ENCODE assay signal across 8 cellular contexts in genomic region chr13:27619093-27619705, GRCh38. TPM values are rescaled to one million over a fixed set of nuclear protein-coding genes. Genes with fewer than 3 reads are reported as not detected.
DNase-seq lines count a peak whose midpoint lies in the region; ATAC-seq and TF ChIP-seq lines count a peak whose summit lies in the region.

No MANE protein-coding gene starts in this region.

- peaks cover 47 to 54% (median 52%) of the 10 kb centered on the region in 3 donors for H3K4me1 Mint-ChIP-seq in naive B cell

- H3K27me3 ChIP-seq in Karpas-422 (ENCODE audit: low read length) = no peaks in the 10 kb centered on the region

- no peaks in the 10 kb centered on the region for H3K27me3 Mint-ChIP-seq in naive B cell

- DNase-seq in AG10803 (ENCODE audit: low read depth) = peak; percentile 56
- no peak for DNase-seq in Karpas-422
- no peak for DNase-seq in coronary artery (ENCODE audit: low spot score)
- DNase-seq in naive B cell = no peak
- DNase-seq in OCI-M2 (lab: John Stamatoyannopoulos, UW; ENCODE audit: unreplicated experiment) = no peak

- H3K9me2 ChIP-seq in Karpas-422 (replicated peaks; ENCODE audit: insufficient read depth, low read length) = no peaks in the 10 kb centered on the region

- peak overlapping the region; percentile 76 for H3K9ac ChIP-seq in Karpas-422 (ENCODE audit: low read length)

- peak overlapping the region in 4 of 6 donors; percentile 89 to 98 (median 90) for H3K27ac Mint-ChIP-seq in naive B cell

- H3K79me2 ChIP-seq in Karpas-422 (ENCODE audit: low read length) = peaks cover 39% of the 10 kb centered on the region

- H3K4me1 ChIP-seq in Karpas-422 (ENCODE audit: low read length) = peaks cover 31% of the 10 kb centered on the region

- peaks cover 37% of the 10 kb centered on the region for H4K20me1 ChIP-seq in Karpas-422 (ENCODE audit: insufficient read depth, low read depth, low read length)

- H3K4me3 Mint-ChIP-seq in naive B cell = peak overlapping the region; percentile 87 to 99 (median 94)

- H2AFZ ChIP-seq in Karpas-422 (ENCODE audit: low read length) = no peak overlapping the region

- peak overlapping the region; percentile 94 for H3K4me2 ChIP-seq in Karpas-422 (ENCODE audit: low read depth, low read length, poor library complexity, severe bottlenecking)

- H3K36me3 Mint-ChIP-seq in naive B cell = no peaks in the 10 kb centered on the region

- H3K9me3 Mint-ChIP-seq in naive B cell = no peaks in the 10 kb centered on the region

- H3K9me3 ChIP-seq in Karpas-422 (ENCODE audit: low read length) = no peaks in the 10 kb centered on the region

- no peak overlapping the region for H3K27ac ChIP-seq in Karpas-422 (ENCODE audit: low read length)
- H3K27ac ChIP-seq in coronary artery = peak overlapping the region; percentile 93 to 97

- TF ChIP-seq CTCF in AG10803 (conservative IDR thresholded peaks at IDR 0.05; ENCODE audit: low read length) (no peak), coronary artery (IDR thresholded peaks at IDR 0.05) (no peak)

- H3K4me3 ChIP-seq in AG10803 (ENCODE audit: low read length) (peak overlapping the region; percentile 81), Karpas-422 (ENCODE audit: low read length) (peak overlapping the region; percentile 93), coronary artery (peak overlapping the region; percentile 93)

- peaks cover 15% of the 10 kb centered on the region for H3K36me3 ChIP-seq in Karpas-422 (ENCODE audit: insufficient read depth, low read length)

- ATAC-seq in naive B cell (ENCODE audit: low read depth in 2 of 2) (no peak), GM21529 (IDR thresholded peaks at IDR 0.05; ENCODE audit: unreplicated experiment) (no peak), GM21423 (IDR thresholded peaks at IDR 0.05; ENCODE audit: unreplicated experiment) (no peak), HG02623 (IDR thresholded peaks at IDR 0.05; ENCODE audit: unreplicated experiment) (no peak)

RNA-seq across cellular contexts. Expression of gene LNX2, which starts 1.1 kb away (rescaled TPM):
- total RNA-seq in Karpas-422 (2014; rRNA removed; shearing (Covaris generic); ENCODE audit: low replicate concordance) = 4.2 and 5.4 TPM in 2 replicates
- 10 to 100 TPM in 1 of 6 donors, 1 to 10 TPM in 5; 3.4 to 13.6 (median 4.8) TPM for polyA plus RNA-seq in naive B cell (ENCODE audit: low read depth in 6 of 6)

RNA-seq across cellular contexts. Expression of gene POLR1D, which starts 2.5 kb away (rescaled TPM):
- total RNA-seq in Karpas-422 (2014; rRNA removed; shearing (Covaris generic); ENCODE audit: low replicate concordance) = 156 and 161 TPM in 2 replicates
- 100 to 1,000 TPM; 106 to 149 (median 130) TPM for polyA plus RNA-seq in naive B cell (ENCODE audit: low read depth in 6 of 6)
